ENCODE assay signal across 23 cellular contexts in the genomic region with DNA sequence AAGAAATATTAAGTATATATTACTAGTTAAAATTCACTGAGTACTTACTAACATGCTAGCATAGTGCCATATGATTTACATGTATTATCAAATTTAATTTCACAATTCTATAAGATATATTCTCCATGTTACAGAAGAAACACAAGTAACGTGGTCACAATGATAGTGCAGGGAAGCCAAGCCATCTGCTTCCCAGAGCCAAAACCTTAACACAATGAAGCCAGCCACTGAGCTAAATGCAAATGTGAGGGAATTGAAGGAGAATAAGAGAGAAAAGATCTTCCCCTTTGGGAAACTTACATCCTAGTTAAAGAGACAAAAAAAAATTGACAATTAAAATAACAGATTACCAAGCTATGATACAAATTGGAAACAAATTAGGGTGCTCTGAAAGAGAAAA.
"Had no signal": no experiment of that assay in that cellular context is flagged by ENCODE, and none has a peak within 500 bp of the region (broad histone marks: within the 10 kb centered on the region; RNA-seq: fewer than 3 reads in every experiment).

No MANE protein-coding gene starts in this region.

- ATAC-seq: heart right ventricle; naive thymus-derived CD8-positive, alpha-beta T cell; right cardiac atrium; sciatic nerve; stimulated activated naive B cell treated with anti-CD40 and anti-IgM and Interleukin-4, amounts not matched to agents 10 μg/mL and 1 μg/mL and 100 μg/mL, for 72 hours; stimulated activated naive CD8-positive, alpha-beta T cell treated with anti-CD3 and anti-CD28 coated beads, Interleukin-15, Interleukin-2, amounts not matched to agents 100 U/mL and 50 U/mL, for 24 hours; upper lobe of right lung had no signal

- DNase-seq: heart right ventricle; islet precursor cell; left ventricle myocardium inferior; naive thymus-derived CD8-positive, alpha-beta T cell; nephron progenitor cell; occipital lobe; retina; right cardiac atrium; stimulated activated CD4-positive, alpha-beta T cell treated with anti-CD3 and anti-CD28 coated beads, Interleukin-12 subunit alpha, Interleukin-12 subunit beta, amount 100 ng/mL, for 4 hours; stimulated activated CD4-positive, alpha-beta T cell treated with anti-CD3 and anti-CD28 coated beads, Interleukin-15, amount 100 ng/mL, for 24 hours; stimulated activated CD4-positive, alpha-beta T cell treated with anti-CD3 and anti-CD28 coated beads, Interleukin-2, amount 100 ng/mL, for 24 hours; stimulated activated CD4-positive, alpha-beta T cell treated with anti-CD3 and anti-CD28 coated beads, Interleukin-4, amount 100 ng/mL, for 1 hour; stimulated activated naive B cell treated with anti-CD40 and anti-IgM and Interleukin-4, amounts not matched to agents 10 μg/mL and 1 μg/mL and 100 μg/mL, for 72 hours; stimulated activated naive CD8-positive, alpha-beta T cell treated with anti-CD3 and anti-CD28 coated beads, Interleukin-15, Interleukin-2, amounts not matched to agents 100 U/mL and 50 U/mL, for 24 hours; stomach; testis; thyroid gland; transverse colon; upper lobe of right lung had no signal

- H3K36me3 Mint-ChIP-seq: memory B cell; naive thymus-derived CD8-positive, alpha-beta T cell; stimulated activated naive B cell treated with anti-CD40 and anti-IgM and Interleukin-4, amounts not matched to agents 10 μg/mL and 1 μg/mL and 100 μg/mL, for 72 hours had no signal

- H3K27ac Mint-ChIP-seq: memory B cell; naive thymus-derived CD8-positive, alpha-beta T cell; nephron progenitor cell; neural progenitor cell; stimulated activated naive B cell treated with anti-CD40 and anti-IgM and Interleukin-4, amounts not matched to agents 10 μg/mL and 1 μg/mL and 100 μg/mL, for 72 hours had no signal

- H3K27me3 Mint-ChIP-seq: progenitor cell of endocrine pancreas had no signal

- H3K4me3 Mint-ChIP-seq: memory B cell; naive thymus-derived CD8-positive, alpha-beta T cell; nephron progenitor cell; neural progenitor cell; stimulated activated naive B cell treated with anti-CD40 and anti-IgM and Interleukin-4, amounts not matched to agents 10 μg/mL and 1 μg/mL and 100 μg/mL, for 72 hours had no signal

- H3K9me3 Mint-ChIP-seq: memory B cell; naive thymus-derived CD8-positive, alpha-beta T cell; nephron progenitor cell; stimulated activated naive B cell treated with anti-CD40 and anti-IgM and Interleukin-4, amounts not matched to agents 10 μg/mL and 1 μg/mL and 100 μg/mL, for 72 hours had no signal
